15 cellular contexts compared by ENCODE assay signal in genomic region chr15:101617390-101617965, GRCh38. TPM values are rescaled to one million over a fixed set of nuclear protein-coding genes. Genes with fewer than 3 reads are reported as not detected.
A peak's percentile ranks its signal among the peaks of the same experiment; 100 is the strongest.
DNase-seq lines count a peak whose midpoint lies in the region; ATAC-seq and TF ChIP-seq lines count a peak whose summit lies in the region.
"Had no signal": no experiment of that assay in that cellular context is flagged by ENCODE, and none has a peak within 500 bp of the region (broad histone marks: within the 10 kb centered on the region; RNA-seq: fewer than 3 reads in every experiment).

No MANE protein-coding gene starts in this region.

- no peaks in the 10 kb centered on the region for H3F3A ChIP-seq in SK-N-SH (replicated peaks; ENCODE audit: insufficient read depth)

- H3K9me2 ChIP-seq in SK-N-SH = no peaks in the 10 kb centered on the region

- H4K20me1 ChIP-seq in SK-N-SH (ENCODE audit: insufficient read depth) = no peaks in the 10 kb centered on the region

- intact Hi-C loops in Right ventricle myocardium inferior (cut with DNase I) = no loop called here
- intact Hi-C loops in right cardiac atrium (cut with DNase I) = no loop called here
- intact Hi-C loops in gastrocnemius medialis (cut with DNase I; ENCODE audit: low total_unique reads) = no loop called here

- ATAC-seq in SK-N-SH treated with all-trans-retinoic acid at 6 μM for 48 hours (no peak), Right ventricle myocardium inferior (peak; percentile 29), right cardiac atrium (peak; percentile 30 to 34), gastrocnemius medialis (no peak)
- ATAC-seq: HCT116 had no signal

- TF ChIP-seq POLR2A in gastrocnemius medialis (IDR thresholded peaks at IDR 0.05) = no peak

- H3K27me3 ChIP-seq in SK-N-SH (ENCODE audit: insufficient read depth) (no peaks in the 10 kb centered on the region), right cardiac atrium (ENCODE audit: control insufficient read depth, insufficient read depth) (no peaks in the 10 kb centered on the region), gastrocnemius medialis (no peaks in the 10 kb centered on the region), H7 (ENCODE audit: control insufficient read depth, insufficient read depth, low read length) (no peaks in the 10 kb centered on the region)

- in situ Hi-C loops in gastrocnemius medialis (cut with MboI; ENCODE audit: low sequenced_read_pairs in 4 of 4) = no loop called here

- no peak overlapping the region for H3K9ac ChIP-seq in SK-N-SH

- H3K9me3 ChIP-seq in SK-N-SH = no peaks in the 10 kb centered on the region
- H3K9me3 ChIP-seq in right cardiac atrium (ENCODE audit: control insufficient read depth, low read length) = no peaks in the 10 kb centered on the region
- H3K9me3 ChIP-seq in gastrocnemius medialis = no peaks in the 10 kb centered on the region

- H3K4me3 ChIP-seq in SK-N-SH (ENCODE audit: low read depth in 2 of 2, low read length in 1 of 2) = no peak overlapping the region
- no peak overlapping the region for H3K4me3 ChIP-seq in right cardiac atrium (ENCODE audit: low read length)
- H3K4me3 ChIP-seq in gastrocnemius medialis = no peak overlapping the region
- no peak overlapping the region for H3K4me3 ChIP-seq in H7 (ENCODE audit: insufficient read depth, low read depth, low read length)

- CTCF ChIA-PET in SK-N-SH (lab: Yijun Ruan, JAX) = interaction anchor here (1.2 to 2.5 kb wide), 3 partner anchors 23 to 116 kb away, joined by 3 to 8 read pairs (median 6); no protein-coding TSS in a partner anchor

- no peak overlapping the region for H3K4me2 ChIP-seq in SK-N-SH

- WGBS in SK-N-SH (ENCODE audit: low lambda C conversion rate) = 90% methylated on average over 8 of the region's 17 CpGs
- WGBS in right cardiac atrium = 63% methylated on average over 17 of the region's 17 CpGs

- no peak for TF ChIP-seq CTCF in SK-N-SH (IDR thresholded peaks at IDR 0.05)
- no peak for TF ChIP-seq CTCF in gastrocnemius medialis (IDR thresholded peaks at IDR 0.05 in 4 of 5, conservative IDR thresholded peaks at IDR 0.05 in 1 of 5)

- no peak for TF ChIP-seq EP300 in SK-N-SH (IDR thresholded peaks at IDR 0.05; ENCODE audit: borderline replicate concordance in 1 of 2, low read depth in 1 of 2, low read length in 1 of 2)

- TF ChIP-seq RAD21 in SK-N-SH (IDR thresholded peaks at IDR 0.05; ENCODE audit: low read length) = no peak

- H3K79me2 ChIP-seq in SK-N-SH (ENCODE audit: insufficient read depth) = no peaks in the 10 kb centered on the region

- POLR2A ChIA-PET in SK-N-SH (lab: Yijun Ruan, JAX) = no interaction called here

- peak; percentile 44 for DNase-seq in SK-N-SH
- peak; percentile 72 for DNase-seq in Right ventricle myocardium inferior (ENCODE audit: missing footprints)
- peak; percentile 44 to 82 (median 74) for DNase-seq in right cardiac atrium
- DNase-seq in gastrocnemius medialis = no peak
- no peak for DNase-seq in NAMALWA (ENCODE audit: low spot score)
- DNase-seq in activated CD4-positive, CD25-positive, alpha-beta regulatory T cell (lab: John Stamatoyannopoulos, UW) = no peak
- no peak for DNase-seq in H7
- DNase-seq: CD8-positive, alpha-beta memory T cell; DMS79 treated with DMSO at 0.1 percent for 48 hours; NCI-H1417 treated with DMSO at 0.1 percent for 48 hours; NCI-H1930; NCI-H69 had no signal

- H3K27ac ChIP-seq in SK-N-SH (ENCODE audit: low read depth in 2 of 2, low read length in 1 of 2) = peak overlapping the region in 1 of 2 experiments; percentile 47; a peak in 2 of 4 replicates
- H3K27ac ChIP-seq in right cardiac atrium (ENCODE audit: low read length) = no peak overlapping the region
- H3K27ac ChIP-seq in gastrocnemius medialis = peak overlapping the region in 3 of 4 donors; percentile 82 to 92 (median 91)
- H3K27ac ChIP-seq: 22Rv1 had no signal

- no peak overlapping the region for H2AFZ ChIP-seq in SK-N-SH (ENCODE audit: low read depth)

- no peaks in the 10 kb centered on the region for H3K36me3 ChIP-seq in SK-N-SH (replicated peaks in 1 of 2; ENCODE audit: control insufficient read depth in 1 of 2, insufficient read depth in 2 of 2, low read length in 1 of 2)
- H3K36me3 ChIP-seq in gastrocnemius medialis = no peaks in the 10 kb centered on the region
- no peaks in the 10 kb centered on the region for H3K36me3 ChIP-seq in H7 (replicated peaks; ENCODE audit: control insufficient read depth, insufficient read depth, low read length)

- peaks cover 0 to 70% of the 10 kb centered on the region in 2 experiments; a peak in 2 of 4 replicates for H3K4me1 ChIP-seq in SK-N-SH (ENCODE audit: control insufficient read depth in 1 of 2, insufficient read depth in 2 of 2, low read depth in 1 of 2, low read length in 1 of 2)
- H3K4me1 ChIP-seq in right cardiac atrium (ENCODE audit: control insufficient read depth, insufficient read depth, low read length) = peaks cover 9% of the 10 kb centered on the region
- peaks cover 72 to 96% of the 10 kb centered on the region in 2 donors for H3K4me1 ChIP-seq in gastrocnemius medialis

TF ChIP-seq in SK-N-SH, 30 proteins besides CTCF, POLR2A, EP300 and RAD21:
- TF ChIP-seq SMC3 (IDR thresholded peaks at IDR 0.05; ENCODE audit: low read depth, low read length) (no peak), RXRA (IDR thresholded peaks at IDR 0.05; ENCODE audit: borderline replicate concordance, low read depth) (no peak), RFX5 (IDR thresholded peaks at IDR 0.05; ENCODE audit: low read length) (no peak), EZH2phosphoT487 (IDR thresholded peaks at IDR 0.05; ENCODE audit: borderline replicate concordance, low read depth) (no peak), ZBTB33 (IDR thresholded peaks at IDR 0.05; ENCODE audit: borderline replicate concordance, low read depth) (no peak), FOSL2 (IDR thresholded peaks at IDR 0.05; ENCODE audit: borderline replicate concordance, low read depth) (no peak), GATA2 (CRISPR knock-in tag; IDR thresholded peaks at IDR 0.05) (no peak), MEF2A (IDR thresholded peaks at IDR 0.05; ENCODE audit: borderline replicate concordance, low read depth) (no peak)
TF ChIP-seq in SK-N-SH: peak in this region for 0.

TF ChIP-seq in SK-N-SH treated with all-trans-retinoic acid at 6 μM for 48 hours, 23 proteins besides CTCF, POLR2A, EP300 and RAD21:
- TF ChIP-seq SNAI2 (CRISPR knock-in tag; IDR thresholded peaks at IDR 0.05) (no peak), ZC3H10 (CRISPR knock-in tag; IDR thresholded peaks at IDR 0.05) (no peak), ZFP30 (CRISPR knock-in tag; IDR thresholded peaks at IDR 0.05) (no peak), ZFP3 (CRISPR knock-in tag; IDR thresholded peaks at IDR 0.05) (no peak), CSDC2 (CRISPR knock-in tag; IDR thresholded peaks at IDR 0.05) (no peak)

RNA-seq across cellular contexts. Expression of gene TM2D3, which starts 34.7 kb away (rescaled TPM):
- polyA plus RNA-seq in SK-N-SH (2012; rRNA removed) = 71.6 and 73.3 TPM in 2 replicates
- polyA plus RNA-seq in SK-N-SH (2012; cell fraction: cytosol; rRNA removed) = 66.3 and 69.5 TPM in 2 replicates
- polyA plus RNA-seq in SK-N-SH (2012; cell fraction: nucleus; rRNA removed) = 74.8 and 94.3 TPM in 2 replicates
- 49.9 TPM for total RNA-seq in Right ventricle myocardium inferior
- total RNA-seq in right cardiac atrium = 10 to 100 TPM; 36.5 to 49.2 (median 42.3) TPM
- 49.7 TPM for polyA plus RNA-seq in right cardiac atrium
- 100 to 1,000 TPM in 1 of 4 donors, 10 to 100 TPM in 3; 41.5 to 101 (median 51.9) TPM for total RNA-seq in gastrocnemius medialis
- total RNA-seq in H7 (2014; rRNA removed; shearing (Covaris generic)) = 27.4 and 41.6 TPM in 2 replicates

Comparison
In these comparisons a context has a peak if more than half of its experiments do, and no peak if none do; other contexts are left out.
1. DNase-seq: peak in SK-N-SH (single experiment), Right ventricle myocardium inferior (single experiment) and right cardiac atrium (3 of 3); none in gastrocnemius medialis (0 of 2), NAMALWA (single experiment), activated CD4-positive, CD25-positive, alpha-beta regulatory T cell (0 of 4) and H7 (single experiment).
2. ATAC-seq: peak in Right ventricle myocardium inferior (single experiment) and right cardiac atrium (2 of 2); none in SK-N-SH treated with all-trans-retinoic acid at 6 μM for 48 hours (single experiment) and gastrocnemius medialis (0 of 2).